1 cellular context compared by ENCODE assay signal in the genomic region with DNA sequence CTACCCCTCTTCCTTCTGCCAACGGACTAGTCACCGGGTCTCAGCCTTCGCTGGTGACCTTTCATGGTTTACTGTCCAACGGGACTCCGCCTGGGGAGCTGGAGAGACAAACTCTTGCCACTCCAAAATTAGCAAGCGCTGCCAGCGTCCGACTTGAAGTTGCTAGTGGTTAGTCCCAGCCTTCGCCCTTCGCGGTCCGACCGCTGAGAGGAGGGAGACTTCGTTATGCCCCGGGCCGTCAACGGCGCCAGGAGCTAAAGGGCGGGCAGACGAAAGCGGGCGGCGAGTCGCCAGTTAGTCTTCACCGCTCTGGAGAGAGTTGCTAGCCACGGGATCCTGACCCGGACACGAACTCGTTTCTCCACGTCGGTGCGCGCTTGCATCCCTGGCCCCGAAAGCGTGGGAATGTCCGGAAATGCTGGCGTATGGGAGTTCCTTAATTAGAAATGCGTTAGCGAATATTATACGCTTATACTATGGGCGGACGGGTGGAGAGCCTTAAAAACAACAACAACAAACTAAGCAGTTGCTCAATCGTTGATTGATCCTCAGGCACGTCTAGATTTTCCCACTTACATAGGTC.
TF ChIP-seq lines count a peak whose summit lies in the region.

No MANE protein-coding gene starts in this region.

TF ChIP-seq in H1, 55 proteins besides CTCF, POLR2A, EP300 and RAD21:
- TF ChIP-seq, protein P1, sequence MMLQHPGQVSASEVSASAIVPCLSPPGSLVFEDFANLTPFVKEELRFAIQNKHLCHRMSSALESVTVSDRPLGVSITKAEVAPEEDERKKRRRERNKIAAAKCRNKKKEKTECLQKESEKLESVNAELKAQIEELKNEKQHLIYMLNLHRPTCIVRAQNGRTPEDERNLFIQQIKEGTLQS (IDR thresholded peaks at IDR 0.05; ENCODE audit: insufficient read depth, low read depth, low read length) = no peak
- TF ChIP-seq TAF1 (IDR thresholded peaks at IDR 0.05; ENCODE audit: low read depth, low read length) (no peak), TAF7 (optimal IDR thresholded peaks at IDR 0.05; ENCODE audit: borderline replicate concordance, low read depth, low read length) (no peak), CREB1 (IDR thresholded peaks at IDR 0.05) (no peak), GTF2F1 (IDR thresholded peaks at IDR 0.05; ENCODE audit: borderline replicate concordance, low read depth, low read length) (no peak), ASH2L (IDR thresholded peaks at IDR 0.05; ENCODE audit: low read length) (peak; percentile 33), ZNF274 (IDR thresholded peaks at IDR 0.05; ENCODE audit: borderline replicate concordance, extremely low read depth, low read length) (no peak), SUZ12 (IDR thresholded peaks at IDR 0.05; ENCODE audit: low read length) (no peak), CTBP2 (IDR thresholded peaks at IDR 0.05; ENCODE audit: borderline replicate concordance, insufficient read depth, insufficient read length, low read length) (no peak), SAP30 (IDR thresholded peaks at IDR 0.05; ENCODE audit: insufficient read depth, insufficient replicate concordance, low read length) (peak; percentile 89), KDM4A (IDR thresholded peaks at IDR 0.05; ENCODE audit: low read depth, low read length, severe bottlenecking) (no peak)
TF ChIP-seq in H1: peak in this region for 2.
